ENCODE assay signal across 8 cellular contexts in the genomic region with DNA sequence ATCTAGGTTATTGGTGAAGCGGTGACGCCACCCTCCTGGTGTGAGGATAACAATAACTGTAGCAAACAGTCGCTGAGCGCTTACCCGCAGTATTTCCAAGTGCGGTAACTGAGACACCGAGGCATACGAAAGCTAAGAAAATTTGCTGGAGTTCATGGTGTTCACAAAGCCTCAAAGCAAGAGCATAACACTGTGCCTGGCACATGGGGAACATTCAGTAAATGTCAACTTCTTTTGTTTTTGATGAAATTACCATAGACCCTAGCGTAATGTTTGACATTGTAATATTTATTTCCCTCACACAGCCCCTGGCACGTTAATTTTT. TPM values are rescaled to one million over a fixed set of nuclear protein-coding genes. Genes with fewer than 3 reads are reported as not detected.
DNase-seq lines count a peak whose midpoint lies in the region; ATAC-seq, FAIRE-seq and TF ChIP-seq lines count a peak whose summit lies in the region.

No MANE protein-coding gene starts in this region.

- peak overlapping the region; percentile 31 to 65 for H3K4me3 ChIP-seq in DND-41 (ENCODE audit: low read depth in 1 of 2, low read length in 2 of 2)
- peak overlapping the region; percentile 83 for H3K4me3 ChIP-seq in RWPE2 (ENCODE audit: severe bottlenecking)
- peak overlapping the region; percentile 82 to 94 for H3K4me3 ChIP-seq in esophagus (ENCODE audit: low read depth in 1 of 2, low read length in 2 of 2)
- peak overlapping the region; percentile 51 to 82 (median 75) for H3K4me3 ChIP-seq in pancreas

- H3K27me3 ChIP-seq in DND-41 (ENCODE audit: insufficient read depth, low read length, poor library complexity) = no peaks in the 10 kb centered on the region
- no peaks in the 10 kb centered on the region for H3K27me3 ChIP-seq in RWPE2 (ENCODE audit: insufficient read depth, poor library complexity, severe bottlenecking)
- H3K27me3 ChIP-seq in esophagus (ENCODE audit: control insufficient read depth in 1 of 2, insufficient read depth in 2 of 2, low read length in 2 of 2) = no peaks in the 10 kb centered on the region
- H3K27me3 ChIP-seq in pancreas = no peaks in the 10 kb centered on the region

- no peaks in the 10 kb centered on the region for H3K9me3 ChIP-seq in DND-41 (ENCODE audit: insufficient read depth, low read length, severe bottlenecking)
- H3K9me3 ChIP-seq in RWPE2 (ENCODE audit: severe bottlenecking) = no peaks in the 10 kb centered on the region
- no peaks in the 10 kb centered on the region for H3K9me3 ChIP-seq in esophagus (ENCODE audit: control insufficient read depth in 2 of 2, insufficient read depth in 1 of 2, low read depth in 1 of 2, low read length in 1 of 2)
- no peaks in the 10 kb centered on the region for H3K9me3 ChIP-seq in pancreas

- H2AFZ ChIP-seq in DND-41 (ENCODE audit: low read depth, low read length) = peak overlapping the region; percentile 89

- H3K9ac ChIP-seq in DND-41 (ENCODE audit: low read depth, low read length) = peak overlapping the region; percentile 97

- DNase-seq in DND-41 (no peak), RWPE2 (ENCODE audit: low spot score) (no peak), pancreas (no peak), DMS114 treated with DMSO at 0.1 percent for 48 hours (lab: John Stamatoyannopoulos, UW; ENCODE audit: unreplicated experiment) (no peak), activated gamma-delta T cell treated with Interleukin-2 at 50 U/mL for 16 hours (no peak), NCI-H2171 treated with DMSO at 0.1 percent for 48 hours (lab: John Stamatoyannopoulos, UW) (no peak)

- H4K20me1 ChIP-seq in DND-41 (ENCODE audit: insufficient read depth, low read length) = peaks cover 8% of the 10 kb centered on the region

- peaks cover 51% of the 10 kb centered on the region for H3K79me2 ChIP-seq in DND-41 (ENCODE audit: insufficient read depth, low read length)

- intact Hi-C loops in pancreas (cut with DNase I) = no loop called here

- ATAC-seq in DND-41 (ENCODE audit: insufficient read depth, low read depth) (no peak), RWPE2 (ENCODE audit: low read depth) (no peak), pancreas (no peak), HG03280 (IDR thresholded peaks at IDR 0.05; ENCODE audit: unreplicated experiment) (no peak)

- H3K4me2 ChIP-seq in DND-41 (ENCODE audit: insufficient read depth, low read length) = peak overlapping the region; percentile 73

- no peak for FAIRE-seq in pancreas (lab: Jason Lieb, UNC)

- H3K4me1 ChIP-seq in DND-41 (ENCODE audit: insufficient read depth, low read length) = peaks cover 49% of the 10 kb centered on the region
- H3K4me1 ChIP-seq in RWPE2 (ENCODE audit: insufficient read depth, poor library complexity, severe bottlenecking) = peaks cover 11% of the 10 kb centered on the region
- H3K4me1 ChIP-seq in esophagus (ENCODE audit: control insufficient read depth in 2 of 2, insufficient read depth in 2 of 2, low read length in 1 of 2) = no peaks in the 10 kb centered on the region
- H3K4me1 ChIP-seq in pancreas = peaks cover 0 to 16% (median 6%) of the 10 kb centered on the region in 3 donors

- 3 to 7% methylated on average over 10 of the region's 10 CpGs for WGBS in esophagus, 2 donors
- 4 to 5% methylated on average over 10 of the region's 10 CpGs for WGBS in pancreas, 2 donors

- H3K27ac ChIP-seq in DND-41 (ENCODE audit: low read length) (peak overlapping the region; percentile 98), RWPE2 (ENCODE audit: poor library complexity, severe bottlenecking) (peak overlapping the region; percentile 79), esophagus (ENCODE audit: low read depth in 2 of 2, low read length in 1 of 2) (peak overlapping the region; percentile 98 to 99), pancreas (peak overlapping the region; percentile 96 to 99 (median 97))

- H3K36me3 ChIP-seq in DND-41 (ENCODE audit: insufficient read depth, low read length) (peaks cover 36% of the 10 kb centered on the region), RWPE2 (ENCODE audit: low read depth) (peaks cover 40% of the 10 kb centered on the region), esophagus (ENCODE audit: control insufficient read depth in 2 of 2, insufficient read depth in 2 of 2, low read length in 1 of 2) (no peaks in the 10 kb centered on the region), pancreas (no peaks in the 10 kb centered on the region)

- TF ChIP-seq CTCF in DND-41 (IDR thresholded peaks at IDR 0.05; ENCODE audit: borderline replicate concordance, extremely low read depth, low read length, poor library complexity, severe bottlenecking) (no peak), RWPE2 (IDR thresholded peaks at IDR 0.05; ENCODE audit: poor library complexity, severe bottlenecking) (no peak), pancreas (IDR thresholded peaks at IDR 0.05) (no peak)

RNA-seq across cellular contexts. Expression of a gene that starts 0.8 kb away (rescaled TPM):
- polyA plus RNA-seq in esophagus (10 to 100 TPM in 1 of 2 donors, 1 to 10 TPM in 1; 6.8 to 14.7 TPM), pancreas (10 to 100 TPM in 1 of 2 donors, 1 to 10 TPM in 1; 6.0 to 15.6 TPM)
- 10 to 100 TPM in 3 of 6 donors, 1 to 10 TPM in 3; 8.3 to 14.6 (median 10.6) TPM for total RNA-seq in pancreas

RNA-seq across cellular contexts. Expression of a gene that starts 12.1 kb away (rescaled TPM):
- polyA plus RNA-seq in esophagus = 10 to 100 TPM in 1 of 2 donors, 1 to 10 TPM in 1; 6.3 to 28.7 TPM
- total RNA-seq in pancreas = 100 to 1,000 TPM in 2 of 6 donors, 10 to 100 TPM in 4; 14.0 to 591 (median 39.3) TPM
- polyA plus RNA-seq in pancreas = 10 to 100 TPM; 10.1 to 29.4 TPM
